19 cellular contexts compared by ENCODE assay signal in the genomic region with DNA sequence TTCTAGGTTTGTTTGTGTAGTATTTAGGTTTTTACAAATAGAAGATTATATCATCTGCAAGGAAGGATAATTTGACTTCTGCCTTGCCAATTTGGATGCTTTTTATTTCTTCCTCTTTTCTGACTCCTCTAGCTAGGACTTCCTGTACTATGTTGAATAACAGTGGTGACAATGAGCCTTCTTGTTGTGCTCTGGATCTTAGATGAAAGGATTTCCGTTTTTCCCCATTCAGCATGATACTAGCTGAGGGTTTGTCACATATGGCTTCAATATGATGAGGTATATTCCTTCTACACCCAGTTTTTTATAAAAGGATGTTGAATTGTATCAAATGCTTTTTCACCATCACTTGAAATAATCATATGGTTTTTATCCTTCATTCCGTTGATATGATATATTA.
DNase-seq lines count a peak whose midpoint lies in the region.
"Had no signal": no experiment of that assay in that cellular context is flagged by ENCODE, and none has a peak within 500 bp of the region (broad histone marks: within the 10 kb centered on the region; RNA-seq: fewer than 3 reads in every experiment).

No MANE protein-coding gene starts in this region.

- DNase-seq in NOMO-1 treated with DMSO at 0.1 percent for 48 hours (lab: John Stamatoyannopoulos, UW; ENCODE audit: unreplicated experiment), result peak; percentile 9
- DNase-seq in NOMO-1 (lab: John Stamatoyannopoulos, UW; ENCODE audit: unreplicated experiment in 2 of 2), result no peak
- peak; percentile 67 for DNase-seq in SK-MEL-5 (ENCODE audit: low read depth, low spot score)
- peak; percentile 77 for DNase-seq in foreskin melanocyte
- no peak for DNase-seq in cortex of kidney (lab: John Stamatoyannopoulos, UW)
- DNase-seq in NCI-H146 (lab: John Stamatoyannopoulos, UW), result no peak
- DNase-seq: 8988T; ACHN; AML-193; BE2C; CD4-positive, alpha-beta T cell; CD8-positive, alpha-beta memory T cell; DMS 273 treated with DMSO at 0.1 percent for 48 hours; DMS79; EL; GDM1; GM23248; H7; HCEC 1CT had no signal

- in situ Hi-C loops in SK-MEL-5 (cut with HindIII; ENCODE audit: low pct_unique_long_range_greater_than_20kb, low sequenced_read_pairs), result no loop called here

Comparison
In these comparisons a context has a peak if more than half of its experiments do, and no peak if none do; other contexts are left out.
1. DNase-seq: peak in NOMO-1 treated with DMSO at 0.1 percent for 48 hours (single experiment), SK-MEL-5 (single experiment) and foreskin melanocyte (single experiment); none in NOMO-1 (0 of 2), cortex of kidney (single experiment) and NCI-H146 (single experiment).